Comparison of ENCODE assay signal across 28 cellular contexts in genomic region chr1:9192578-9192977, GRCh38.
"Had no signal": no experiment of that assay in that cellular context is flagged by ENCODE, and none has a peak within 500 bp of the region (broad histone marks: within the 10 kb centered on the region; RNA-seq: fewer than 3 reads in every experiment).

No MANE protein-coding gene starts in this region.

- H3K36me3 ChIP-seq: sigmoid colon, thoracic aorta had no signal

- H3K4me3 Mint-ChIP-seq: activated CD4-positive, alpha-beta memory T cell treated with anti-CD3 and anti-CD28 coated beads, Interleukin-2, amount 10 ng/mL, durations not matched to agents 7 days and 5 days; activated CD4-positive, alpha-beta T cell treated with anti-CD3 and anti-CD28 coated beads, Interleukin-2, amount 10 ng/mL, durations not matched to agents 7 days and 5 days; activated T-cell treated with anti-CD3 and anti-CD28 coated beads, Interleukin-2, amount 50 U/mL, for 4 hours; activated T-helper 17 cell treated with anti-CD3 and anti-CD28 coated beads, Interleukin-2, amount 50 U/mL, for 72 hours; dendritic cell treated with granulocyte-macrophage colony-stimulating factor and Interleukin-4, amounts not matched to agents 40 ng/mL and 50 ng/mL, for 4 days; endodermal cell; immature natural killer cell; nephron; stimulated activated effector memory CD8-positive, alpha-beta T cell treated with anti-CD3 and anti-CD28 coated beads, Interleukin-12 subunit alpha, Interleukin-12 subunit beta, amount 100 ng/mL, for 72 hours; stimulated activated naive CD8-positive, alpha-beta T cell treated with anti-CD3 and anti-CD28 coated beads, Interleukin-15, Interleukin-2, amounts not matched to agents 100 ng/mL and 50 ng/mL, for 24 hours had no signal

- H3K27me3 ChIP-seq: body of pancreas had no signal

- ATAC-seq: activated naive CD4-positive, alpha-beta T cell treated with anti-CD3 and anti-CD28 coated beads, Interleukin-2, amount 50 U/mL, for 72 hours; activated T-cell treated with anti-CD3 and anti-CD28 coated beads, Interleukin-2, amount 50 U/mL, for 4 hours; activated T-helper 17 cell treated with anti-CD3 and anti-CD28 coated beads, Interleukin-2, amount 50 U/mL, for 72 hours; body of pancreas; esophagus mucosa; left lobe of liver; mucosa of descending colon; stimulated activated effector memory CD8-positive, alpha-beta T cell treated with anti-CD3 and anti-CD28 coated beads, Interleukin-12 subunit alpha, Interleukin-12 subunit beta, amount 100 ng/mL, for 72 hours had no signal

- H3K9me3 Mint-ChIP-seq: activated CD4-positive, alpha-beta memory T cell treated with anti-CD3 and anti-CD28 coated beads, Interleukin-2, amount 10 ng/mL, durations not matched to agents 7 days and 5 days; activated CD4-positive, alpha-beta T cell treated with anti-CD3 and anti-CD28 coated beads, Interleukin-2, amount 10 ng/mL, durations not matched to agents 7 days and 5 days; activated naive CD4-positive, alpha-beta T cell treated with anti-CD3 and anti-CD28 coated beads, Interleukin-2, amount 50 U/mL, for 72 hours; activated T-cell treated with anti-CD3 and anti-CD28 coated beads, Interleukin-2, amount 50 U/mL, for 4 hours; activated T-helper 17 cell treated with anti-CD3 and anti-CD28 coated beads, Interleukin-2, amount 50 U/mL, for 72 hours; dendritic cell treated with granulocyte-macrophage colony-stimulating factor and Interleukin-4, amounts not matched to agents 40 ng/mL and 50 ng/mL, for 4 days; endodermal cell; immature natural killer cell; nephron; stimulated activated effector memory CD8-positive, alpha-beta T cell treated with anti-CD3 and anti-CD28 coated beads, Interleukin-12 subunit alpha, Interleukin-12 subunit beta, amount 100 ng/mL, for 72 hours; stimulated activated naive CD8-positive, alpha-beta T cell treated with anti-CD3 and anti-CD28 coated beads, Interleukin-15, Interleukin-2, amounts not matched to agents 100 ng/mL and 50 ng/mL, for 24 hours had no signal

- H3K4me1 Mint-ChIP-seq: endodermal cell had no signal

- H3K27ac ChIP-seq: body of pancreas, sigmoid colon, thoracic aorta had no signal

- H3K27ac Mint-ChIP-seq: activated CD4-positive, alpha-beta memory T cell treated with anti-CD3 and anti-CD28 coated beads, Interleukin-2, amount 10 ng/mL, durations not matched to agents 7 days and 5 days; activated CD4-positive, alpha-beta T cell treated with anti-CD3 and anti-CD28 coated beads, Interleukin-2, amount 10 ng/mL, durations not matched to agents 7 days and 5 days; activated naive CD4-positive, alpha-beta T cell treated with anti-CD3 and anti-CD28 coated beads, Interleukin-2, amount 50 U/mL, for 72 hours; activated T-helper 17 cell treated with anti-CD3 and anti-CD28 coated beads, Interleukin-2, amount 50 U/mL, for 72 hours; dendritic cell treated with granulocyte-macrophage colony-stimulating factor and Interleukin-4, amounts not matched to agents 40 ng/mL and 50 ng/mL, for 4 days; endodermal cell; immature natural killer cell; nephron; stimulated activated effector memory CD8-positive, alpha-beta T cell treated with anti-CD3 and anti-CD28 coated beads, Interleukin-12 subunit alpha, Interleukin-12 subunit beta, amount 100 ng/mL, for 72 hours; stimulated activated naive CD8-positive, alpha-beta T cell treated with anti-CD3 and anti-CD28 coated beads, Interleukin-15, Interleukin-2, amounts not matched to agents 100 ng/mL and 50 ng/mL, for 24 hours had no signal

- H3K9me3 ChIP-seq: body of pancreas, mucosa of descending colon, sigmoid colon, thoracic aorta had no signal

- H3K36me3 Mint-ChIP-seq: activated naive CD4-positive, alpha-beta T cell treated with anti-CD3 and anti-CD28 coated beads, Interleukin-2, amount 50 U/mL, for 72 hours; immature natural killer cell; stimulated activated effector memory CD8-positive, alpha-beta T cell treated with anti-CD3 and anti-CD28 coated beads, Interleukin-12 subunit alpha, Interleukin-12 subunit beta, amount 100 ng/mL, for 72 hours had no signal

- DNase-seq: activated CD4-positive, alpha-beta memory T cell treated with anti-CD3 and anti-CD28 coated beads, Interleukin-2, amount 10 ng/mL, durations not matched to agents 7 days and 5 days; activated CD4-positive, alpha-beta T cell treated with anti-CD3 and anti-CD28 coated beads, Interleukin-2, amount 10 ng/mL, durations not matched to agents 7 days and 5 days; activated CD4-positive, CD25-positive, alpha-beta regulatory T cell treated with anti-CD3 and anti-CD28 coated beads, Interleukin-2, amount 50 U/mL, for 72 hours; activated CD8-positive, alpha-beta memory T cell treated with anti-CD3 and anti-CD28 coated beads, Interleukin-2, amount 50 U/mL, for 48 hours; activated gamma-delta T cell treated with Interleukin-2 at 50 U/mL for 16 hours; activated T-cell treated with anti-CD3 and anti-CD28 coated beads, Interleukin-2, amount 50 U/mL, for 4 hours; aorta; body of pancreas; central memory CD4-positive, alpha-beta T cell; endodermal cell; hypothalamus; immature natural killer cell; mucosa of descending colon; sigmoid colon; small intestine; stimulated activated CD4-positive, alpha-beta T cell treated with anti-CD3 and anti-CD28 coated beads, Interleukin-4, amount 100 ng/mL, for 24 hours; T-helper 2 cell; trophoblast cell had no signal

- H3K4me3 ChIP-seq: body of pancreas, lung, mucosa of descending colon, sigmoid colon, thoracic aorta had no signal
